8 cellular contexts compared by ENCODE assay signal in the genomic region with DNA sequence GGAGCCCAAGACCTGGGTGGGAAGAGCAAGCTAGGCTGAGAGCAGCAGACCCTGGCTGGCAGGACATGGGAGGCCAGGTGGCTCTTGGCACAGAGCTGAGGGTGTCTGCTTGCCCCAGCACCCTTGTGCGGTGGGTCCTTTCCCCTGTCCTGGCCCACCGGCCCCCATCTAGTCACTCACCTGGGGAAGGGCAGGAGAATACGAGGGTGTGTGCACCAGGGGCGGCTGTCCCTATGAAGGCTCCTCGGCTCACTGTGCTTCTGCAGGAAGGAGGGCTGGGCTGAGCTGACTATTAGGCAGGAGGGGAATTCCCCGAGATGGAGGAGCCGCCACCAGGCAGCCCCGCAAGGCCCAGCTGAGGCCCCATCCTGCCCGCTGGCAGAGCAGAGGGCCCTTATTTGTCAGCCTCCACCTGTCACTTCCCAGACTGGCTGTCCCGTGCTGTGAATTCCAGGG. TPM values are rescaled to one million over a fixed set of nuclear protein-coding genes. Genes with fewer than 3 reads are reported as not detected.
A peak's percentile ranks its signal among the peaks of the same experiment; 100 is the strongest.
DNase-seq lines count a peak whose midpoint lies in the region; ATAC-seq and TF ChIP-seq lines count a peak whose summit lies in the region.

No MANE protein-coding gene starts in this region.

- H3K27ac ChIP-seq in esophagus (ENCODE audit: low read depth in 2 of 2, low read length in 1 of 2): peak overlapping the region in 1 of 2 donors; percentile 51
- H3K27ac ChIP-seq in right atrium auricular region: no peak overlapping the region

- WGBS in esophagus, 2 donors: 52 to 53% methylated on average over 8 to 10 of the region's 10 CpGs

- peak overlapping the region; percentile 17 to 24 for H3K4me3 ChIP-seq in esophagus (ENCODE audit: low read depth in 1 of 2, low read length in 2 of 2)
- no peak overlapping the region for H3K4me3 ChIP-seq in right atrium auricular region

- DNase-seq in activated CD4-positive, CD25-positive, alpha-beta regulatory T cell treated with anti-CD3 and anti-CD28 coated beads, Interleukin-2, amount 50 U/mL, for 72 hours: peak; percentile 68
- DNase-seq in stimulated activated CD8-positive, alpha-beta memory T cell treated with anti-CD3 and anti-CD28 coated beads, Interleukin-4, amount 100 ng/mL, for 24 hours (ENCODE audit: low read depth): peak; percentile 48
- DNase-seq in NCI-H345 treated with DMSO at 0.1 percent for 48 hours (lab: John Stamatoyannopoulos, UW; ENCODE audit: unreplicated experiment) (no peak), NCI-H1048 (lab: John Stamatoyannopoulos, UW) (no peak), right atrium auricular region (ENCODE audit: low spot score) (no peak)

- no peak for TF ChIP-seq CTCF in right atrium auricular region (IDR thresholded peaks at IDR 0.05)

- H3K4me1 ChIP-seq in esophagus (ENCODE audit: control insufficient read depth in 2 of 2, insufficient read depth in 2 of 2, low read length in 1 of 2): peaks cover 0 to 13% of the 10 kb centered on the region in 2 donors
- H3K4me1 ChIP-seq in right atrium auricular region: peaks cover 0 to 43% of the 10 kb centered on the region in 2 donors

- no peaks in the 10 kb centered on the region for H3K27me3 ChIP-seq in esophagus (ENCODE audit: control insufficient read depth in 1 of 2, insufficient read depth in 2 of 2, low read length in 2 of 2)
- H3K27me3 ChIP-seq in right atrium auricular region: no peaks in the 10 kb centered on the region

- H3K9me3 ChIP-seq in esophagus (ENCODE audit: control insufficient read depth in 2 of 2, insufficient read depth in 1 of 2, low read depth in 1 of 2, low read length in 1 of 2) (no peaks in the 10 kb centered on the region), right atrium auricular region (no peaks in the 10 kb centered on the region)

- ATAC-seq in GM19025 (IDR thresholded peaks at IDR 0.05; ENCODE audit: low read depth, unreplicated experiment) (peak; percentile 66), HG03066 (IDR thresholded peaks at IDR 0.05; ENCODE audit: low read depth, unreplicated experiment) (peak; percentile 70)

- H3K36me3 ChIP-seq in esophagus (ENCODE audit: control insufficient read depth in 2 of 2, insufficient read depth in 2 of 2, low read length in 1 of 2) (no peaks in the 10 kb centered on the region), right atrium auricular region (no peaks in the 10 kb centered on the region)

RNA-seq across cellular contexts. Expression of a gene that starts 6.1 kb away (rescaled TPM):
- 100 to 1,000 TPM in 1 of 2 donors, 10 to 100 TPM in 1; 68.3 to 140 TPM for polyA plus RNA-seq in esophagus
- total RNA-seq in right atrium auricular region: 10 to 100 TPM; 68.9 to 92.6 TPM

Comparison
In these comparisons a context has a peak if more than half of its experiments do, and no peak if none do; other contexts are left out.
1. DNase-seq: peak in activated CD4-positive, CD25-positive, alpha-beta regulatory T cell treated with anti-CD3 and anti-CD28 coated beads, Interleukin-2, amount 50 U/mL, for 72 hours (single experiment) and stimulated activated CD8-positive, alpha-beta memory T cell treated with anti-CD3 and anti-CD28 coated beads, Interleukin-4, amount 100 ng/mL, for 24 hours (single experiment); none in NCI-H345 treated with DMSO at 0.1 percent for 48 hours (single experiment), NCI-H1048 (single experiment) and right atrium auricular region (single experiment).
2. H3K4me3 ChIP-seq: peak in esophagus (2 of 2); none in right atrium auricular region (0 of 2).